12 cellular contexts compared by ENCODE assay signal in the genomic region with DNA sequence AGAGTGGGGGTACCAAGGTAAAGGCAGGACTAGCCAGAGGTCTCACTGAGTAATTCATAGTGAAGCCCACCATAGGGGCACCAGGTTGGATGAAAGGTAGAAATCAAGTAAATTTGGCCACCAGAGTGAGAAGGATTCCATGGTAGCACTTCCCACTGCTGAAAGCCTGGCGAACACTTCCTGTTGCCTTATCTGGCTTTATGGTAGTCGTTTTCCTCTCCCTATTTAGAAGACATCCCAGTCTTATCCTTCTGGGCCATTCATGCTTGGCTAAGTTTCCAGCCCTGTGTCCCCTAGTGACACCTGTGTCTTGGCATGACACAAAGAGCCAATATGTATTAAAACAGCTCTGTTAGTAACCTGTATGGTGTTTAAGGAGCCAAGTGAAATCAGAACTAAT.
A peak's percentile ranks its signal among the peaks of the same experiment; 100 is the strongest.
DNase-seq lines count a peak whose midpoint lies in the region; ATAC-seq, FAIRE-seq and TF ChIP-seq lines count a peak whose summit lies in the region.
"Had no signal": no experiment of that assay in that cellular context is flagged by ENCODE, and none has a peak within 500 bp of the region (broad histone marks: within the 10 kb centered on the region; RNA-seq: fewer than 3 reads in every experiment).

No MANE protein-coding gene starts in this region.

- TF ChIP-seq CTCF in HL-60 (IDR thresholded peaks at IDR 0.05; ENCODE audit: insufficient read depth, low read length) (no peak), keratinocyte (optimal IDR thresholded peaks at IDR 0.05 in 1 of 3, IDR thresholded peaks at IDR 0.05 in 1 of 3, conservative IDR thresholded peaks at IDR 0.05 in 1 of 3; ENCODE audit: extremely low read depth in 1 of 3, insufficient read depth in 2 of 3, low read length in 3 of 3) (no peak), suprapubic skin (IDR thresholded peaks at IDR 0.05) (no peak)

- TF ChIP-seq EP300 in suprapubic skin (IDR thresholded peaks at IDR 0.05) = no peak

- dilution Hi-C loops in keratinocyte (cut with MboI; ENCODE audit: extremely low pct_ligation_motif_present, low sequenced_read_pairs) = no loop called here

- H3K9ac ChIP-seq in keratinocyte (ENCODE audit: control insufficient read depth, extremely low read depth, insufficient read depth, low read length) = no peak overlapping the region
- H3K9ac ChIP-seq: parathyroid adenoma had no signal

- no peak overlapping the region for H2AFZ ChIP-seq in keratinocyte (ENCODE audit: control insufficient read depth, low read length)
- H2AFZ ChIP-seq: parathyroid adenoma had no signal

- H3K9me3 ChIP-seq in keratinocyte (ENCODE audit: control insufficient read depth, low read depth, low read length) (peaks cover 3% of the 10 kb centered on the region), suprapubic skin (no peaks in the 10 kb centered on the region)

- FAIRE-seq in keratinocyte (lab: Jason Lieb, UNC) = no peak
- FAIRE-seq: H54 had no signal

- H3K36me3 ChIP-seq in keratinocyte (ENCODE audit: control insufficient read depth in 2 of 2, extremely low read depth in 1 of 2, insufficient read depth in 2 of 2, low read length in 2 of 2) = no peaks in the 10 kb centered on the region
- no peaks in the 10 kb centered on the region for H3K36me3 ChIP-seq in suprapubic skin
- H3K36me3 ChIP-seq: cardiac muscle cell had no signal

- H3K27ac ChIP-seq in HL-60 (replicated peaks) = peak overlapping the region; percentile 60
- no peak overlapping the region for H3K27ac ChIP-seq in keratinocyte (ENCODE audit: control insufficient read depth, insufficient read depth, low read length)
- peak overlapping the region; percentile 49 for H3K27ac ChIP-seq in suprapubic skin
- H3K27ac ChIP-seq: cardiac muscle cell, parathyroid adenoma had no signal

- H3K27me3 ChIP-seq in HL-60 (ENCODE audit: insufficient read depth, poor library complexity, severe bottlenecking) = no peaks in the 10 kb centered on the region
- H3K27me3 ChIP-seq in keratinocyte (ENCODE audit: control insufficient read depth, extremely low read depth, insufficient read depth, low read length) = no peaks in the 10 kb centered on the region
- no peaks in the 10 kb centered on the region for H3K27me3 ChIP-seq in suprapubic skin
- H3K27me3 ChIP-seq: cardiac muscle cell had no signal

- TF ChIP-seq POLR2A in suprapubic skin (IDR thresholded peaks at IDR 0.05) = no peak

- H3K4me1 ChIP-seq in keratinocyte (ENCODE audit: control insufficient read depth, extremely low read depth, insufficient read depth, low read length) = peaks cover 17% of the 10 kb centered on the region
- H3K4me1 ChIP-seq in suprapubic skin = peaks cover 31% of the 10 kb centered on the region
- H3K4me1 ChIP-seq: parathyroid adenoma had no signal

- ATAC-seq in GM21526 (IDR thresholded peaks at IDR 0.05; ENCODE audit: low FRiP score, unreplicated experiment) = no peak

- no peak for DNase-seq in HL-60 (ENCODE audit: low read depth in 1 of 2, low spot score in 1 of 2)
- DNase-seq in amniotic epithelial cell (ENCODE audit: low read depth) = peak; percentile 17
- DNase-seq in keratinocyte (ENCODE audit: low read depth, low spot score) = no peak
- no peak for DNase-seq in suprapubic skin (ENCODE audit: low spot score in 2 of 2)
- DNase-seq in NOMO-1 treated with dmso at 0.1 percent for 144 hours (lab: John Stamatoyannopoulos, UW; ENCODE audit: unreplicated experiment) = no peak
- DNase-seq in T-helper 1 cell = no peak
- DNase-seq: MM.1S, T-helper 9 cell had no signal

- WGBS in suprapubic skin = 74% methylated on average over 2 of the region's 2 CpGs

- H3K4me2 ChIP-seq in keratinocyte (ENCODE audit: control insufficient read depth, extremely low read depth, insufficient read depth, low read depth, low read length) = peak overlapping the region; percentile 49

- H3K4me3 ChIP-seq in HL-60 (replicated peaks; ENCODE audit: insufficient read depth, low read length) (no peak overlapping the region), keratinocyte (ENCODE audit: control insufficient read depth in 2 of 3, extremely low read depth in 1 of 3, insufficient read depth in 2 of 3, low read depth in 1 of 3, low read length in 3 of 3) (no peak overlapping the region), suprapubic skin (no peak overlapping the region)
- H3K4me3 ChIP-seq: cardiac muscle cell had no signal

- no peaks in the 10 kb centered on the region for H4K20me1 ChIP-seq in keratinocyte (ENCODE audit: control insufficient read depth, extremely low read depth, insufficient read depth, low read length)

- no peaks in the 10 kb centered on the region for H3K79me2 ChIP-seq in keratinocyte (ENCODE audit: control insufficient read depth, insufficient read depth, low read length)
- H3K79me2 ChIP-seq: parathyroid adenoma had no signal

- H3K9me1 ChIP-seq in keratinocyte (ENCODE audit: control insufficient read depth, extremely low read depth, insufficient read depth, low read length) = no peaks in the 10 kb centered on the region
